In the genomic region with DNA sequence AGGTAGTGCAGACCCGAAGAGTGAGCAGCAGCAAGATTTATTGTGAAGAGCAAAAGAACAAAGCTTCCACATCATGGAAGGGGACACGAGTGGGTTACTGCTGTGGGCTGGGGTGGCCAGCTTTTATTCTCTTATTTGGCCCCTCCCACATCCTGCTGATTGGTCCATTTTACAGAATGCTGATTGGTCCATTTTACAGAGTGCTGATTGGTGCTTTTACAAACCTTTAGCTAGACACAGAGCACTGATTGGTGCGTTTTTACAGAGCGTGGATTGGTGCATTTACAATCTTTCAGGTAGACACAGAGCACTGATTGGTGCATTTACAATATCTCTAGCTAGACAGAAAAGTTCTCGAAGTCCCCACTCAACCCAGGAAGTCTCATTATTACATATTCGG, we compare ENCODE assay signal across 2 cellular contexts. TPM values are rescaled to one million over a fixed set of nuclear protein-coding genes. Genes with fewer than 3 reads are reported as not detected.
"Had no signal": no experiment of that assay in that cellular context is flagged by ENCODE, and none has a peak within 500 bp of the region (broad histone marks: within the 10 kb centered on the region; RNA-seq: fewer than 3 reads in every experiment).

No MANE protein-coding gene starts in this region.

RNA-seq across cellular contexts. Expression of gene GZMA, which starts 11.4 kb away (rescaled TPM):
- total RNA-seq: suprapubic skin, temporal lobe had no signal
